14 cellular contexts compared by ENCODE assay signal in the genomic region with DNA sequence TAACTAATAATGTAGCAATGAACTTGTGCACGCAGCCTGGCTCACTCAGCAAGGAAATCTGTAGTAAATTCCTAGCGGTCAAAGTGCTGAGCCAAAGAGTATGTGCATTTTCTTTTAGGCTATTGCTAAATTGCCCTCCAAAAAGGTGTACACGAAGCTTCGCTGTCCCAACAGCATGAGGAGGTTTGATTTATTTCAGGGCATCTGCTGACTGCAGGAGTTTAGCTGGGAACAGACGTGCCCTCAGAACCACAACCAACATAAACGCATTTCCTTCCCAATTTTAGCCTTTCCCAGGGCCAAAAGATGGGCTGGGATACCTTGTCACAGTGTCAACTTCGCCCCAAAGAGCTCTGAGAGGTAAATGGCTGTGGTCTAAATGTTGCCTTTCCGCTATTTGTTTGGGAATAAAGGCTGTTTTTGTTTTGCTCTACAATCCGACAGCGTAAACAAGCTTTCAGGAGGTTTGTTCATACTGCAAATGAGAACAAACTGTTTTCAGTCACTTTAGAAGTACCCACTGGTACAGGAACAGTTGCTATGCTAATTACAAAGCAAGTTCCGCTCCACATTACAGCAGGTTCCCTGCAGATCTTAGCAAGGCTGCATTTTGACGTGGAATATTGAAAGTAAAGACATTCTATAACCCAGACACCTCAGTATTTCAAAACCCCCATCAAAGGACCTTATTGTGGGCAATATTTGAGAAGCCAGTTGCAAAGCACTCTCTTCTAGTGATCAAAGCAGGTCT. TPM values are rescaled to one million over a fixed set of nuclear protein-coding genes. Genes with fewer than 3 reads are reported as not detected.
DNase-seq lines count a peak whose midpoint lies in the region; ATAC-seq, FAIRE-seq and TF ChIP-seq lines count a peak whose summit lies in the region.
"Had no signal": no experiment of that assay in that cellular context is flagged by ENCODE, and none has a peak within 500 bp of the region (broad histone marks: within the 10 kb centered on the region; RNA-seq: fewer than 3 reads in every experiment).

No MANE protein-coding gene starts in this region.

- peak overlapping the region; percentile 15 for H3K27ac Mint-ChIP-seq in nephron progenitor cell

- WGBS in K562 (ENCODE audit: insufficient coverage, low coverage, missing lambda C conversion rate), result 26% methylated on average over 12 of the region's 12 CpGs

- peaks cover 4 to 14% of the 10 kb centered on the region in 2 experiments; a peak in 2 of 5 replicates for H3K27me3 ChIP-seq in K562 (ENCODE audit: control insufficient read depth in 2 of 2, insufficient read depth in 2 of 2, low read length in 2 of 2)

- H3K9me1 ChIP-seq in K562 (ENCODE audit: control insufficient read depth, insufficient read depth, low read length), result no peaks in the 10 kb centered on the region

- no peak for TF ChIP-seq EP300 in K562 (IDR thresholded peaks at IDR 0.05; ENCODE audit: low read length)

- POLR2A ChIA-PET in K562 (lab: Yijun Ruan, JAX), result interaction anchor here (0.6 to 1.7 kb wide), 7 partner anchors 10 to 578 kb away, joined by 3 to 7 read pairs (median 3); no protein-coding TSS in a partner anchor

- DNase-seq in Ammon's horn (ENCODE audit: low spot score) (peak; percentile 77), K562 (ENCODE audit: extremely low read depth in 1 of 4, low spot score in 3 of 4) (no peak), nephron progenitor cell (no peak), D721Med (ENCODE audit: insufficient read length, low spot score) (no peak), ACHN (no peak), NCI-H82 treated with DMSO at 0.1 percent for 48 hours (lab: John Stamatoyannopoulos, UW; ENCODE audit: unreplicated experiment) (no peak)
- DNase-seq: activated CD8-positive, alpha-beta memory T cell treated with anti-CD3 and anti-CD28 coated beads for 24 hours had no signal

- in situ Hi-C loops in K562 (cut with MboI) (no loop called here), ACHN (cut with HindIII; ENCODE audit: low pct_ligation_motif_present, low pct_unique_long_range_greater_than_20kb, low sequenced_read_pairs) (no loop called here)

- H3K4me1 Mint-ChIP-seq in nephron progenitor cell, result peaks cover 64% of the 10 kb centered on the region

- FAIRE-seq in K562 (lab: Jason Lieb, UNC) (peak; percentile 44), D721Med (lab: Jason Lieb, UNC) (no peak)
- FAIRE-seq: GM19239, RCC 7860 had no signal

- no TSS peak for BruUV-seq in K562 (replicated peaks; lab: Mats Ljungman, UMichigan)

- no peak for TF ChIP-seq RAD21 in K562 (CRISPR knock-in tag; conservative IDR thresholded peaks at IDR 0.05 in 1 of 2, IDR thresholded peaks at IDR 0.05 in 1 of 2)

- H3K4me2 ChIP-seq in K562 (ENCODE audit: insufficient read depth, low read length), result no peak overlapping the region

- CTCF ChIA-PET in K562 (lab: Yijun Ruan, JAX; ENCODE audit: low intra/inter-chr PET ratio), result no interaction called here

- ATAC-seq in HG02610 (IDR thresholded peaks at IDR 0.05; ENCODE audit: unreplicated experiment), result peak; percentile 55
- ATAC-seq in K562, result no peak
- no peak for ATAC-seq in HG03135 (IDR thresholded peaks at IDR 0.05; ENCODE audit: unreplicated experiment)

- peaks cover 32 to 47% of the 10 kb centered on the region in 2 experiments for H3K4me1 ChIP-seq in K562 (replicated peaks in 1 of 2; ENCODE audit: control insufficient read depth in 2 of 2, insufficient read depth in 2 of 2, low read length in 2 of 2)

- no peak overlapping the region for H3K9ac ChIP-seq in K562 (ENCODE audit: insufficient read depth in 1 of 2, low read depth in 2 of 2, low read length in 2 of 2)

- no peak for TF ChIP-seq POLR2A in K562 (conservative IDR thresholded peaks at IDR 0.05)

- H3K27ac ChIP-seq in K562 (ENCODE audit: extremely low read depth, low read depth, low read length), result no peak overlapping the region

- no peaks in the 10 kb centered on the region for H4K20me1 ChIP-seq in K562 (replicated peaks; ENCODE audit: control insufficient read depth, insufficient read depth, low read length)

- H3K27me3 Mint-ChIP-seq in nephron progenitor cell (ENCODE audit: low read depth, poor library complexity), result peaks cover 10% of the 10 kb centered on the region

- no peak overlapping the region for H3K4me3 ChIP-seq in K562

- no peaks in the 10 kb centered on the region for H3K9me3 ChIP-seq in K562 (replicated peaks; ENCODE audit: control insufficient read depth, insufficient read depth, low read depth, low read length)

- no peak overlapping the region for H2AFZ ChIP-seq in K562 (ENCODE audit: low read depth, low read length)

- no peak overlapping the region for H3K4me3 Mint-ChIP-seq in nephron progenitor cell

- intact Hi-C loops in K562 (cut with micrococcal nuclease), result no loop called here

- no peaks in the 10 kb centered on the region for H3K9me3 Mint-ChIP-seq in nephron progenitor cell

- H3K79me2 ChIP-seq in K562 (ENCODE audit: control insufficient read depth, insufficient read depth, low read length), result no peaks in the 10 kb centered on the region

- TF ChIP-seq CTCF in K562 (IDR thresholded peaks at IDR 0.05 in 2 of 3, conservative IDR thresholded peaks at IDR 0.05 in 1 of 3; ENCODE audit: insufficient read depth in 2 of 3, low read depth in 1 of 3, low read length in 3 of 3), result no peak
- no peak for TF ChIP-seq CTCF in nephron progenitor cell (IDR thresholded peaks at IDR 0.05)
- TF ChIP-seq CTCF in D721Med (IDR thresholded peaks at IDR 0.05; ENCODE audit: insufficient read depth, missing control alignments), result no peak

- no peaks in the 10 kb centered on the region for H3K36me3 Mint-ChIP-seq in nephron progenitor cell (ENCODE audit: low read depth)

- H3K36me3 ChIP-seq in K562 (ENCODE audit: control insufficient read depth, insufficient read depth, low read length), result no peaks in the 10 kb centered on the region

TF ChIP-seq in K562, 482 proteins besides CTCF, POLR2A, EP300 and RAD21:
- TF ChIP-seq ZNF766 (CRISPR knock-in tag; conservative IDR thresholded peaks at IDR 0.05), result peak; percentile 63; the same call in 1 of the 2 replicates
- TF ChIP-seq HMG20B (CRISPR knock-in tag; IDR thresholded peaks at IDR 0.05), result 0 out of 2 replicates have a peak, but pooled peaks have one; percentile 18
- TF ChIP-seq ZNF197 (CRISPR knock-in tag; IDR thresholded peaks at IDR 0.05; ENCODE audit: low read depth), result no peak
- TF ChIP-seq NRF1 (conservative IDR thresholded peaks at IDR 0.05 in 1 of 2, IDR thresholded peaks at IDR 0.05 in 1 of 2), result no peak

RNA-seq across cellular contexts. Expression of gene VSIR, which starts 16.7 kb away (rescaled TPM):
- total RNA-seq in K562 (2011; cell fraction: chromatin; rRNA removed; ENCODE audit: low replicate concordance), result 4.2 and 14.4 TPM in 2 replicates
- total RNA-seq in K562 (2011; cell fraction: nucleolus; rRNA removed), result 9.6 and 14.8 TPM in 2 replicates
- total RNA-seq in K562 (2011; cell fraction: nucleoplasm; rRNA removed), result 9.2 and 10.6 TPM in 2 replicates
- total RNA-seq in K562 (2014; rRNA removed) (12.7 and 13.1 TPM in 2 replicates), K562 (2014; rRNA removed; fragmentation: Illumina TruSeq; extraction: Trizol) (2.4 and 3.0 TPM in 2 replicates), K562 (2015; rRNA removed; fragmentation: Illumina TruSeq; extraction: Trizol) (20.1 and 20.5 TPM in 2 replicates), K562 (2021) (15.2 and 15.7 TPM in 2 replicates)
- polyA plus RNA-seq in K562 (2011; rRNA removed) (6.3 and 7.9 TPM in 2 replicates), K562 (2014; fragmentation: Illumina TruSeq; extraction: Trizol) (12.1 and 15.1 TPM in 2 replicates), K562 (2014; fragmentation: Nextera tagmentation; extraction: Ambion mirVana) (under 1 TPM; 0.14 to 0.41 TPM), K562 (2014; rRNA removed) (9.3 and 12.6 TPM in 2 replicates)
- polyA plus RNA-seq in K562 (2011; cell fraction: cytosol; rRNA removed), result 4.8 and 19.8 TPM in 2 replicates
- polyA plus RNA-seq in K562 (2011; cell fraction: nucleus; rRNA removed), result 7.5 and 24.7 TPM in 2 replicates
- polyA plus RNA-seq in K562 (2012), result 17.5 and 209 TPM in 2 replicates
- polyA minus RNA-seq in K562 (2011; rRNA and poly(A)+ RNA removed), result 2.1 and 6.2 TPM in 2 replicates
- 4.9 and 8.1 TPM in 2 replicates for polyA minus RNA-seq in K562 (2011; cell fraction: cytosol; rRNA and poly(A)+ RNA removed)
- polyA minus RNA-seq in K562 (2011; cell fraction: nucleus; rRNA and poly(A)+ RNA removed), result 6.1 and 8.9 TPM in 2 replicates

RNA-seq across cellular contexts. Expression of gene C10orf105, which starts 37.0 kb away (rescaled TPM):
- total RNA-seq in K562 (2011; cell fraction: chromatin; rRNA removed; ENCODE audit: low replicate concordance), result 0.09 TPM in 1 of 2 replicates, not detected in the other
- total RNA-seq in K562 (2011; cell fraction: nucleolus; rRNA removed), result 0.17 TPM in 1 of 2 replicates, not detected in the other
- total RNA-seq in K562 (2011; cell fraction: nucleoplasm; rRNA removed), result not detected in 2 replicates
- not detected in 2 replicates for total RNA-seq in K562 (2014; rRNA removed)
- total RNA-seq in K562 (2014; rRNA removed; fragmentation: Illumina TruSeq; extraction: Trizol), result 0.03 and 0.04 TPM in 2 replicates
- 0.15 and 0.25 TPM in 2 replicates for total RNA-seq in K562 (2015; rRNA removed; fragmentation: Illumina TruSeq; extraction: Trizol)
- total RNA-seq in K562 (2021), result 0.09 TPM in 2 replicates
- 0.04 TPM in 2 replicates for polyA plus RNA-seq in K562 (2011; rRNA removed)
- 0.01 and 0.12 TPM in 2 replicates for polyA plus RNA-seq in K562 (2011; cell fraction: cytosol; rRNA removed)
- polyA plus RNA-seq in K562 (2011; cell fraction: nucleus; rRNA removed), result 0.10 TPM in 1 of 2 replicates, not detected in the other
- 0.40 and 0.58 TPM in 2 replicates for polyA plus RNA-seq in K562 (2012)
- 0.03 and 0.07 TPM in 2 replicates for polyA plus RNA-seq in K562 (2014; fragmentation: Illumina TruSeq; extraction: Trizol)
- not detected for polyA plus RNA-seq in K562 (2014; fragmentation: Nextera tagmentation; extraction: Ambion mirVana)
- polyA plus RNA-seq in K562 (2014; rRNA removed), result 0.04 and 0.11 TPM in 2 replicates
- polyA minus RNA-seq in K562 (2011; rRNA and poly(A)+ RNA removed), result 0.18 TPM in 1 of 2 replicates, not detected in the other
- 0.19 TPM in 1 of 2 replicates, not detected in the other for polyA minus RNA-seq in K562 (2011; cell fraction: cytosol; rRNA and poly(A)+ RNA removed)
- polyA minus RNA-seq in K562 (2011; cell fraction: nucleus; rRNA and poly(A)+ RNA removed), result under 0.01 and 0.11 TPM in 2 replicates
- total RNA-seq: Daoy, lung microvascular endothelial cell, MCF 10A had no signal
